Comparison of ENCODE assay signal across 20 cellular contexts in the genomic region with DNA sequence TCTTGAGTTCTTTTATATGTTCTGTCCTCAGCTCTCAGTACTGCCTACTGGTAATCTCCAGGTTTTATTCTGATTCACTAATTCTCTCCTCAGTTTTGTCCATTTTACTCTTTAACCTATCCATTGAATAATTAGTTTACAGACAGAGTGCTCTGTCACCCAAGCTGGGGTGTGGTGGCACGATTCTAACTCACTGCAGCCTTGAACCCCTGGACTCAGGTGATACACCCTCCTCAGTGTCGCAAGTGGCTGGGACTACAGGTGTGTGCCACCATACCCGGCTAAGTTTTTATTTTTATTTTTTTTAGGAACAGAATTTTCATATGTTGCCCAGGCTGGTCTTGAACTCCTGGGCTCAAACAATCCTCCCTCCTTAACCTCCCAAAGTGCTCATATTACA. TPM values are rescaled to one million over a fixed set of nuclear protein-coding genes. Genes with fewer than 3 reads are reported as not detected.
DNase-seq lines count a peak whose midpoint lies in the region; ATAC-seq, FAIRE-seq and TF ChIP-seq lines count a peak whose summit lies in the region.
"Had no signal": no experiment of that assay in that cellular context is flagged by ENCODE, and none has a peak within 500 bp of the region (broad histone marks: within the 10 kb centered on the region; RNA-seq: fewer than 3 reads in every experiment).

No MANE protein-coding gene starts in this region.

- intact Hi-C loops in Calu3 (cut with micrococcal nuclease; ENCODE audit: unreplicated experiment): no loop called here
- intact Hi-C loops in mucosa of descending colon (cut with DNase I, micrococcal nuclease): no loop called here

- H3K27ac Mint-ChIP-seq in Calu3 (ENCODE audit: unreplicated experiment) (peak overlapping the region; percentile 22), astrocyte (ENCODE audit: unreplicated experiment) (no peak overlapping the region)
- H3K27ac Mint-ChIP-seq in stimulated activated memory B cell treated with anti-CD40 and anti-IgM and Interleukin-4, amounts not matched to agents 10 μg/mL and 1 μg/mL and 100 μg/mL, for 72 hours: peak overlapping the region; percentile 10
- H3K27ac Mint-ChIP-seq: B cell had no signal

- H3K27me3 ChIP-seq in astrocyte (ENCODE audit: insufficient read depth, low read length): no peaks in the 10 kb centered on the region

- H3K4me1 Mint-ChIP-seq in Calu3 (ENCODE audit: low read depth, unreplicated experiment) (peaks cover 25% of the 10 kb centered on the region), astrocyte (ENCODE audit: low read depth, unreplicated experiment) (peaks cover 31% of the 10 kb centered on the region)
- peaks cover 59% of the 10 kb centered on the region for H3K4me1 Mint-ChIP-seq in stimulated activated memory B cell treated with anti-CD40 and anti-IgM and Interleukin-4, amounts not matched to agents 10 μg/mL and 1 μg/mL and 100 μg/mL, for 72 hours

- no peak overlapping the region for H3K27ac ChIP-seq in astrocyte (ENCODE audit: low read depth, low read length)
- H3K27ac ChIP-seq: C4-2B had no signal

- peaks cover 65% of the 10 kb centered on the region for H3K79me2 ChIP-seq in astrocyte (ENCODE audit: insufficient read depth, low read length)

- peaks cover 5% of the 10 kb centered on the region for H3K4me1 ChIP-seq in astrocyte (ENCODE audit: insufficient read depth, low read length)
- peaks cover 18% of the 10 kb centered on the region for H3K4me1 ChIP-seq in mucosa of descending colon (ENCODE audit: low read depth)

- ATAC-seq in mucosa of descending colon: peak; percentile 64
- no peak for ATAC-seq in stimulated activated memory B cell treated with anti-CD40 and anti-IgM and Interleukin-4, amounts not matched to agents 10 μg/mL and 1 μg/mL and 100 μg/mL, for 72 hours
- ATAC-seq in omental fat pad (ENCODE audit: low FRiP score): no peak

- TF ChIP-seq CTCF in Calu3 (IDR thresholded peaks at IDR 0.05; ENCODE audit: unreplicated experiment): no peak
- no peak for TF ChIP-seq CTCF in astrocyte (IDR thresholded peaks at IDR 0.05; ENCODE audit: insufficient read depth, low read depth, low read length)
- no peak for TF ChIP-seq CTCF in mucosa of descending colon (IDR thresholded peaks at IDR 0.05)
- TF ChIP-seq CTCF in omental fat pad (IDR thresholded peaks at IDR 0.05): no peak

- peaks cover 73% of the 10 kb centered on the region for H4K20me1 ChIP-seq in astrocyte (ENCODE audit: insufficient read depth, low read length)

- H3K27me3 Mint-ChIP-seq in Calu3 (ENCODE audit: unreplicated experiment) (no peaks in the 10 kb centered on the region), astrocyte (ENCODE audit: low read depth, unreplicated experiment) (no peaks in the 10 kb centered on the region)
- no peaks in the 10 kb centered on the region for H3K27me3 Mint-ChIP-seq in stimulated activated memory B cell treated with anti-CD40 and anti-IgM and Interleukin-4, amounts not matched to agents 10 μg/mL and 1 μg/mL and 100 μg/mL, for 72 hours
- H3K27me3 Mint-ChIP-seq: B cell had no signal

- H3K36me3 Mint-ChIP-seq in Calu3 (ENCODE audit: insufficient read depth, unreplicated experiment) (no peaks in the 10 kb centered on the region), astrocyte (ENCODE audit: low read depth, unreplicated experiment) (peaks cover 10% of the 10 kb centered on the region)
- H3K36me3 Mint-ChIP-seq in stimulated activated memory B cell treated with anti-CD40 and anti-IgM and Interleukin-4, amounts not matched to agents 10 μg/mL and 1 μg/mL and 100 μg/mL, for 72 hours: peaks cover 64% of the 10 kb centered on the region

- H3K9ac ChIP-seq in astrocyte (ENCODE audit: low read length): no peak overlapping the region

- H3K9me3 ChIP-seq in astrocyte (ENCODE audit: insufficient read depth, low read depth, low read length) (no peaks in the 10 kb centered on the region), mucosa of descending colon (no peaks in the 10 kb centered on the region)

- CTCF ChIA-PET in Calu3 (lab: Charles Lee): no interaction called here

- no peak for FAIRE-seq in astrocyte (lab: Jason Lieb, UNC)
- FAIRE-seq: GM19239, H54 had no signal

- H2AFZ ChIP-seq in astrocyte (ENCODE audit: low read depth, low read length): no peak overlapping the region

- no peak overlapping the region for H3K4me3 Mint-ChIP-seq in Calu3 (ENCODE audit: low read depth, unreplicated experiment)
- peak overlapping the region; percentile 34 for H3K4me3 Mint-ChIP-seq in astrocyte (ENCODE audit: unreplicated experiment)
- no peak overlapping the region for H3K4me3 Mint-ChIP-seq in stimulated activated memory B cell treated with anti-CD40 and anti-IgM and Interleukin-4, amounts not matched to agents 10 μg/mL and 1 μg/mL and 100 μg/mL, for 72 hours
- H3K4me3 Mint-ChIP-seq: B cell had no signal

- no peak for DNase-seq in Calu3
- DNase-seq in astrocyte (ENCODE audit: low read depth): no peak
- no peak for DNase-seq in mucosa of descending colon
- DNase-seq in omental fat pad (ENCODE audit: low spot score): no peak
- no peak for DNase-seq in putamen (ENCODE audit: low spot score)
- DNase-seq in T1000 (lab: John Stamatoyannopoulos, UW): no peak
- DNase-seq: Karpas-422, NCI-H1092, NCI-H1417 treated with DMSO at 0.1 percent for 48 hours, NCI-H1694 treated with DMSO at 0.1 percent for 48 hours, NCI-H2081, NCI-H2227 treated with DMSO at 0.1 percent for 48 hours, NCI-H526 treated with DMSO at 0.1 percent for 48 hours, RPMI8226, SHP77 had no signal

- H3K9me3 Mint-ChIP-seq in Calu3 (ENCODE audit: low read depth, unreplicated experiment) (no peaks in the 10 kb centered on the region), astrocyte (ENCODE audit: unreplicated experiment) (peaks cover 2% of the 10 kb centered on the region)
- no peaks in the 10 kb centered on the region for H3K9me3 Mint-ChIP-seq in stimulated activated memory B cell treated with anti-CD40 and anti-IgM and Interleukin-4, amounts not matched to agents 10 μg/mL and 1 μg/mL and 100 μg/mL, for 72 hours

- H3K4me3 ChIP-seq in astrocyte (ENCODE audit: insufficient read depth, low read depth, low read length): no peak overlapping the region
- H3K4me3 ChIP-seq in mucosa of descending colon: no peak overlapping the region

- no TSS peak for BruUV-seq in Calu3 (replicated peaks; lab: Mats Ljungman, UMichigan)

- H3K36me3 ChIP-seq in astrocyte (ENCODE audit: insufficient read depth, low read length): no peaks in the 10 kb centered on the region
- H3K36me3 ChIP-seq in mucosa of descending colon (ENCODE audit: low read depth): no peaks in the 10 kb centered on the region

- no peak overlapping the region for H3K4me2 ChIP-seq in astrocyte (ENCODE audit: low read length)

RNA-seq across cellular contexts. Expression of a gene that starts 14.0 kb away (rescaled TPM):
- total RNA-seq in Calu3 (2022) (66.6 and 78.7 TPM in 2 replicates), astrocyte (55.0 and 58.6 TPM in 2 replicates), mucosa of descending colon (10 to 100 TPM; 84.3 to 94.6 (median 88.0) TPM), omental fat pad (10 to 100 TPM; 20.5 to 30.9 (median 30.0) TPM)

RNA-seq across cellular contexts. Expression of a gene that starts 58.0 kb away (rescaled TPM):
- total RNA-seq in Calu3 (2022) (10.0 and 11.1 TPM in 2 replicates), astrocyte (7.6 and 8.0 TPM in 2 replicates), mucosa of descending colon (1 to 10 TPM; 1.6 to 4.2 (median 3.3) TPM), omental fat pad (1 to 10 TPM; 2.5 to 6.0 (median 4.4) TPM)
